ENCODE assay signal across 1 cellular context in genomic region chr3:127043041-127043641, GRCh38.
TF ChIP-seq lines count a peak whose summit lies in the region.

No MANE protein-coding gene starts in this region.

TF ChIP-seq in GM23338, 12 proteins besides CTCF, POLR2A, EP300 and RAD21 (continued from another document):
- TF ChIP-seq ZNF462 (CRISPR knock-in tag; IDR thresholded peaks at IDR 0.05) (no peak), JUNB (IDR thresholded peaks at IDR 0.05; ENCODE audit: unreplicated experiment) (no peak), REST (IDR thresholded peaks at IDR 0.05; ENCODE audit: unreplicated experiment) (no peak), STAT1 (IDR thresholded peaks at IDR 0.05; ENCODE audit: unreplicated experiment) (no peak), ETS1 (IDR thresholded peaks at IDR 0.05) (no peak)
